ENCODE assay signal across 8 cellular contexts in the genomic region with DNA sequence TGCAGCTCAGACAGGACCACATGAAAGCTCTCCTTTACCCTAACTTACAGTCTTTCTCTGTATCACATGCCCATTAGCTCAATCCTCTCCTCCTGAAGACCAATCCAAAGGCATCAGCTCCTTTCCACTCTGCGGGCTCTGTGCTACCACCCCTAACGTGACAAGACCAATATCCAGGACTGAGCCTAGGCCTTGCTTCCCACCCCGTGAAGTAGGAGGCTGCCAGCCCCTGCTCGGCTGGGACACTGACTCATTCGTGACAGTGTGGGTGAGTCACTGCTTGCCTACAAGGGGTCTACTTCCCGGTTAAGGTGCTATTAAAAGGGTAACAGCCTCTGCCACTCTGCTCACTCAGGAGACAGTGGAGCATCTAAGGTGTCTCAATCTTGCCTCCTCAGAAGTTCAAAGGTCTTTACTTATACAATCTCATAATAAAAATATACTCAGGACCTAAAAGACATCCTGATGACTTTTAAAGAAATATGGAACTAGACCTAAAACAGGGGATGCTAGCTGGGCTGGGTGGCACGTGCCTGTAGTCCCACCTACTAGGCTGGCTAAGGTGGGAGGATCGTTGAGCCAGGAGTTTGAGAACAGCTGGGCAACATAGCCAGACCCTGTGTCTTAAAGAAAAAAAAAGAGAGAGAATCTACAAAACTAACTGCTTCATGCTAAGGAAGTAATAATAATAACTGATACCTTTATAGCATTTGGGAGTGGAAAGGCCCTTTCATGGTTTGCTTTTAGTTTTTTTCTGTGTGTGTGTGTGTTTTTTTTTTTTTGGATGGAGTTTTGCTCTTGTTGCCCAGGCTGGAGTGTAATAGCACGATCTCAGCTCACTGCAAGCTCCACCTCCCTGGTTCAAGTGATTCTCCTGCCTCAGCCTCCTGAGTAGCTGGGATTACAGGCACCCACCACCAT. TPM values are rescaled to one million over a fixed set of nuclear protein-coding genes. Genes with fewer than 3 reads are reported as not detected.
A peak's percentile ranks its signal among the peaks of the same experiment; 100 is the strongest.
DNase-seq lines count a peak whose midpoint lies in the region; ATAC-seq, FAIRE-seq and TF ChIP-seq lines count a peak whose summit lies in the region.

No MANE protein-coding gene starts in this region.

- no peaks in the 10 kb centered on the region for H3K36me3 Mint-ChIP-seq in neural progenitor cell
- H3K36me3 Mint-ChIP-seq in immature natural killer cell = no peaks in the 10 kb centered on the region

- H3K27ac Mint-ChIP-seq in neural progenitor cell (peak overlapping the region; percentile 55), immature natural killer cell (peak overlapping the region in 1 of 6 donors; percentile 34)

- H3F3A ChIP-seq in neural progenitor cell (ENCODE audit: low read depth) = peaks cover 12% of the 10 kb centered on the region

- H3K36me3 ChIP-seq in bronchial epithelial cell (ENCODE audit: control insufficient read depth, insufficient read depth, low read length) = no peaks in the 10 kb centered on the region
- H3K36me3 ChIP-seq in neural progenitor cell = no peaks in the 10 kb centered on the region

- H3K27me3 ChIP-seq in bronchial epithelial cell (ENCODE audit: control insufficient read depth, insufficient read depth, low read length) (no peaks in the 10 kb centered on the region), neural progenitor cell (no peaks in the 10 kb centered on the region)

- no peak for FAIRE-seq in bronchial epithelial cell (lab: Jason Lieb, UNC)

- H3K9me3 ChIP-seq in neural progenitor cell (ENCODE audit: low read depth) = no peaks in the 10 kb centered on the region

- no peaks in the 10 kb centered on the region for H4K20me1 ChIP-seq in neural progenitor cell (ENCODE audit: low read depth)

- H3K4me2 ChIP-seq in neural progenitor cell = no peak overlapping the region

- TF ChIP-seq POLR2A in NB4 (IDR thresholded peaks at IDR 0.05; ENCODE audit: extremely low read depth, insufficient read length) = no peak

- H3K27me3 Mint-ChIP-seq in neural progenitor cell (ENCODE audit: insufficient read depth, low read depth) (peaks cover 4% of the 10 kb centered on the region), immature natural killer cell (ENCODE audit: low read depth in 3 of 3) (peaks cover 3 to 10% (median 9%) of the 10 kb centered on the region in 3 donors)

- DNase-seq in AG20443 (ENCODE audit: low spot score) (peak; percentile 88), NB4 (ENCODE audit: low read depth) (peak; percentile 87), bronchial epithelial cell (ENCODE audit: low read depth) (peak; percentile 92), neural progenitor cell (ENCODE audit: low spot score) (no peak), ecto neural progenitor cell (ENCODE audit: low spot score) (no peak), NCI-H510A (lab: John Stamatoyannopoulos, UW) (no peak), immature natural killer cell (no peak)

- H3K4me1 ChIP-seq in neural progenitor cell = no peaks in the 10 kb centered on the region

- peaks cover 3% of the 10 kb centered on the region for H3K9me3 Mint-ChIP-seq in neural progenitor cell
- no peaks in the 10 kb centered on the region for H3K9me3 Mint-ChIP-seq in immature natural killer cell

- no peak for TF ChIP-seq CTCF in NB4 (IDR thresholded peaks at IDR 0.05; ENCODE audit: low read depth, low read length)
- no peak for TF ChIP-seq CTCF in bronchial epithelial cell (IDR thresholded peaks at IDR 0.05; ENCODE audit: insufficient read depth, low read length, severe bottlenecking)
- TF ChIP-seq CTCF in neural progenitor cell (IDR thresholded peaks at IDR 0.05) = no peak

- H3K4me1 Mint-ChIP-seq in neural progenitor cell (peaks cover 3% of the 10 kb centered on the region), immature natural killer cell (no peaks in the 10 kb centered on the region)

- no peak overlapping the region for H3K4me3 Mint-ChIP-seq in neural progenitor cell
- no peak overlapping the region for H3K4me3 Mint-ChIP-seq in immature natural killer cell

- H3K4me3 ChIP-seq in NB4 (ENCODE audit: low read depth, low read length) (no peak overlapping the region), bronchial epithelial cell (ENCODE audit: low read depth, low read length) (no peak overlapping the region), neural progenitor cell (no peak overlapping the region)

- no peak overlapping the region for H3K9ac ChIP-seq in neural progenitor cell

- no peak overlapping the region for H2AFZ ChIP-seq in neural progenitor cell (replicated peaks)

- H3K79me2 ChIP-seq in neural progenitor cell (ENCODE audit: low read depth) = no peaks in the 10 kb centered on the region

- no peak overlapping the region for H3K27ac ChIP-seq in neural progenitor cell

- no peak for ATAC-seq in HG02885 (IDR thresholded peaks at IDR 0.05; ENCODE audit: poor library complexity, unreplicated experiment)

RNA-seq across cellular contexts. Expression of gene TMEM44, which starts 55.0 kb away (rescaled TPM):
- total RNA-seq in bronchial epithelial cell = 8.4 and 9.0 TPM in 2 replicates
- 10.4 and 25.7 TPM in 2 replicates for total RNA-seq in neural progenitor cell (ENCODE audit: low replicate concordance)
- 1 to 10 TPM in 2 of 3 donors, not detected in 1; 1.4 TPM for polyA plus RNA-seq in immature natural killer cell

Comparison
In these comparisons a context has a peak if more than half of its experiments do, and no peak if none do; other contexts are left out.
1. DNase-seq: peak in AG20443 (single experiment), NB4 (single experiment) and bronchial epithelial cell (single experiment); none in neural progenitor cell (single experiment), ecto neural progenitor cell (single experiment), NCI-H510A (single experiment) and immature natural killer cell (0 of 3).